8 cellular contexts compared by ENCODE assay signal in the genomic region with DNA sequence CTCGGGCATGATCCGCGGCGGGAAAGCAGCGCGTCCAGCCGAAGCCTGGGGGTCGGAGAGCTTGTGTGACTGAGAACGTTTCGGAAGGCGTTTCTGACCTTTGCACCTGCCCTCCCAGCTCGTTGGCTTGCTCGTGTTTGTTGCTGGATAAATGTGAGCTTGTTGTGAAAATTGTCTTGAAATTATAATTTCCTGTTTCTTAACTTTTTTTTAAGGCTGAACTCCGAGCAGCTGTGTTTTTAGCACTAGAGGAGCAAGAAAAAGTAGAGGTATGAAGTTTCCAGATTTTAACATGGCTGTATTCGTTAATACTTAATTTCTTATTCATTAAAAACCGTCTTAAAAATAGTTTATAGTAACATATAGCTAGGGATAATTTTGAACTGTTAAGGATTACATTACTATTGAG. TPM values are rescaled to one million over a fixed set of nuclear protein-coding genes. Genes with fewer than 3 reads are reported as not detected.
DNase-seq lines count a peak whose midpoint lies in the region; ATAC-seq and TF ChIP-seq lines count a peak whose summit lies in the region.

No MANE protein-coding gene starts in this region.

- TF ChIP-seq POLR2A in Peyer's patch (IDR thresholded peaks at IDR 0.05), result no peak

- peaks cover 5% of the 10 kb centered on the region; the same call in 1 of the 2 replicates for H3F3A ChIP-seq in GM23338 (replicated peaks; ENCODE audit: low read depth)

- peak overlapping the region; percentile 75 for H3K4me3 ChIP-seq in GM23338
- peak overlapping the region; percentile 75 to 92 (median 88) for H3K4me3 ChIP-seq in Peyer's patch
- H3K4me3 ChIP-seq in esophagus (ENCODE audit: low read depth in 1 of 2, low read length in 2 of 2), result peak overlapping the region; percentile 95 to 99

- H3K9me3 ChIP-seq in Peyer's patch, result no peaks in the 10 kb centered on the region
- H3K9me3 ChIP-seq in esophagus (ENCODE audit: control insufficient read depth in 2 of 2, insufficient read depth in 1 of 2, low read depth in 1 of 2, low read length in 1 of 2), result no peaks in the 10 kb centered on the region

- H4K20me1 ChIP-seq in GM23338 (replicated peaks; ENCODE audit: insufficient read depth), result peaks cover 17% of the 10 kb centered on the region

- H2AFZ ChIP-seq in GM23338, result peak overlapping the region; percentile 92; the same call in 1 of the 2 replicates

- no peaks in the 10 kb centered on the region for H3K9me2 ChIP-seq in GM23338 (ENCODE audit: insufficient read depth)

- peaks cover 6% of the 10 kb centered on the region for H3K4me1 ChIP-seq in GM23338 (ENCODE audit: insufficient read depth)
- H3K4me1 ChIP-seq in Peyer's patch, result peaks cover 0 to 14% (median 7%) of the 10 kb centered on the region in 4 donors
- H3K4me1 ChIP-seq in esophagus (ENCODE audit: control insufficient read depth in 2 of 2, insufficient read depth in 2 of 2, low read length in 1 of 2), result peaks cover 0 to 4% of the 10 kb centered on the region in 2 donors

- DNase-seq in GM23338 (ENCODE audit: low spot score) (peak; percentile 69), Peyer's patch (peak in 1 of 3 donors; percentile 68), osteocyte (ENCODE audit: extremely low spot score, unreplicated experiment) (no peak), midbrain (lab: John Stamatoyannopoulos, UW) (no peak), GF-D8 (lab: John Stamatoyannopoulos, UW) (no peak)
- no peak for DNase-seq in stimulated activated CD4-positive, alpha-beta T cell treated with anti-CD3 and anti-CD28 coated beads, Interleukin-2, amount 100 ng/mL, for 24 hours

- H3K27me3 Mint-ChIP-seq in GM23338 (ENCODE audit: insufficient read depth, low read depth, poor library complexity) (peaks cover 3% of the 10 kb centered on the region), osteocyte (ENCODE audit: unreplicated experiment) (no peaks in the 10 kb centered on the region)

- H3K36me3 Mint-ChIP-seq in GM23338 (ENCODE audit: low read depth), result peaks cover 44% of the 10 kb centered on the region
- no peaks in the 10 kb centered on the region for H3K36me3 Mint-ChIP-seq in osteocyte (ENCODE audit: unreplicated experiment)

- peak overlapping the region; percentile 87 for H3K27ac Mint-ChIP-seq in GM23338
- H3K27ac Mint-ChIP-seq in osteocyte (ENCODE audit: unreplicated experiment), result peak overlapping the region; percentile 46

- H3K27ac ChIP-seq in GM23338 (ENCODE audit: low read depth) (no peak overlapping the region), Peyer's patch (peak overlapping the region; percentile 62 to 80 (median 74)), esophagus (ENCODE audit: low read depth in 2 of 2, low read length in 1 of 2) (peak overlapping the region in 1 of 2 donors; percentile 21)

- TF ChIP-seq CTCF in GM23338 (conservative IDR thresholded peaks at IDR 0.05; ENCODE audit: low read depth in 2 of 2) (no peak), Peyer's patch (IDR thresholded peaks at IDR 0.05) (no peak), osteocyte (IDR thresholded peaks at IDR 0.05) (no peak)

- H3K4me1 Mint-ChIP-seq in GM23338, result peaks cover 24% of the 10 kb centered on the region
- peaks cover 24% of the 10 kb centered on the region for H3K4me1 Mint-ChIP-seq in osteocyte (ENCODE audit: unreplicated experiment)

- H3K9me3 Mint-ChIP-seq in GM23338, result no peaks in the 10 kb centered on the region
- no peaks in the 10 kb centered on the region for H3K9me3 Mint-ChIP-seq in osteocyte (ENCODE audit: unreplicated experiment)

- H3K4me3 Mint-ChIP-seq in GM23338, result peak overlapping the region; percentile 90
- H3K4me3 Mint-ChIP-seq in osteocyte (ENCODE audit: unreplicated experiment), result peak overlapping the region; percentile 87

- H3K36me3 ChIP-seq in GM23338 (ENCODE audit: insufficient read depth) (peaks cover 9% of the 10 kb centered on the region; the same call in 1 of the 2 replicates), Peyer's patch (peaks cover 0 to 13% (median 0%) of the 10 kb centered on the region in 3 donors), esophagus (ENCODE audit: control insufficient read depth in 2 of 2, insufficient read depth in 2 of 2, low read length in 1 of 2) (peaks cover 0 to 4% of the 10 kb centered on the region in 2 donors)

- 1 to 2% methylated on average over 16 of the region's 16 CpGs for WGBS in esophagus, 2 donors

- H3K27me3 ChIP-seq in GM23338 (ENCODE audit: insufficient read depth), result no peaks in the 10 kb centered on the region
- H3K27me3 ChIP-seq in Peyer's patch, result no peaks in the 10 kb centered on the region
- H3K27me3 ChIP-seq in esophagus (ENCODE audit: control insufficient read depth in 1 of 2, insufficient read depth in 2 of 2, low read length in 2 of 2), result no peaks in the 10 kb centered on the region

- H3K79me2 ChIP-seq in GM23338 (replicated peaks; ENCODE audit: insufficient read depth), result peaks cover 76% of the 10 kb centered on the region

- ATAC-seq in GM23338, result no peak
- ATAC-seq in GM21619 (IDR thresholded peaks at IDR 0.05; ENCODE audit: unreplicated experiment), result no peak

- H3K4me2 ChIP-seq in GM23338, result peak overlapping the region; percentile 80

TF ChIP-seq in GM23338, 12 proteins besides CTCF, POLR2A, EP300 and RAD21:
- TF ChIP-seq STAT1 (IDR thresholded peaks at IDR 0.05; ENCODE audit: unreplicated experiment), result no peak
- no peak for TF ChIP-seq EZH2phosphoT487 (IDR thresholded peaks at IDR 0.05; ENCODE audit: unreplicated experiment)
- no peak for TF ChIP-seq ZNF114 (CRISPR knock-in tag; IDR thresholded peaks at IDR 0.05)
- no peak for TF ChIP-seq CREB1 (CRISPR knock-in tag; IDR thresholded peaks at IDR 0.05; ENCODE audit: low read depth)

RNA-seq across cellular contexts. Expression of a gene that starts 0.7 kb away (rescaled TPM):
- total RNA-seq in GM23338 (2014; rRNA removed; shearing (Covaris generic)), result 43.1 and 44.3 TPM in 2 replicates
- polyA plus RNA-seq in GM23338 (2016; fragmentation: Nextera tagmentation; extraction: Ambion mirVana) (33.8 and 39.9 TPM in 2 replicates), esophagus (1 to 10 TPM; 6.1 to 6.9 TPM)
- total RNA-seq in Peyer's patch (10 to 100 TPM; 28.2 to 37.1 (median 32.7) TPM), osteocyte (16.0 and 18.3 TPM in 2 replicates)

RNA-seq across cellular contexts. Expression of a gene that starts 43.5 kb away (rescaled TPM):
- total RNA-seq in GM23338 (2014; rRNA removed; shearing (Covaris generic)), result 51.4 and 62.8 TPM in 2 replicates
- polyA plus RNA-seq in GM23338 (2016; fragmentation: Nextera tagmentation; extraction: Ambion mirVana) (40.5 and 44.3 TPM in 2 replicates), esophagus (10 to 100 TPM; 19.7 to 26.8 TPM)
- total RNA-seq in Peyer's patch (100 to 1,000 TPM in 1 of 4 donors, 10 to 100 TPM in 3; 65.6 to 169 (median 81.4) TPM), osteocyte (20.3 and 22.3 TPM in 2 replicates)
